22 cellular contexts compared by ENCODE assay signal in genomic region chr18:12079504-12080237, GRCh38. TPM values are rescaled to one million over a fixed set of nuclear protein-coding genes. Genes with fewer than 3 reads are reported as not detected.
DNase-seq lines count a peak whose midpoint lies in the region; ATAC-seq and TF ChIP-seq lines count a peak whose summit lies in the region.
"Had no signal": no experiment of that assay in that cellular context is flagged by ENCODE, and none has a peak within 500 bp of the region (broad histone marks: within the 10 kb centered on the region; RNA-seq: fewer than 3 reads in every experiment).

No MANE protein-coding gene starts in this region.

- H4K12ac ChIP-seq in trophoblast cell (ENCODE audit: low read depth, low read length) = no peak overlapping the region

- H2AFZ ChIP-seq in fibroblast of lung (ENCODE audit: low read length) (no peak overlapping the region), trophoblast cell (ENCODE audit: insufficient read depth, low read length, poor library complexity) (no peak overlapping the region)

- no peaks in the 10 kb centered on the region for H3K36me3 ChIP-seq in adipocyte (ENCODE audit: control insufficient read depth, insufficient read depth, low read length, severe bottlenecking)
- no peaks in the 10 kb centered on the region for H3K36me3 ChIP-seq in fibroblast of lung (ENCODE audit: control insufficient read depth, insufficient read depth, low read length)
- no peaks in the 10 kb centered on the region for H3K36me3 ChIP-seq in trophoblast cell (ENCODE audit: control insufficient read depth in 1 of 2, insufficient read depth in 2 of 2, low read length in 2 of 2)
- H3K36me3 ChIP-seq: BLaER1, Peyer's patch, uterus had no signal

- no peak overlapping the region for H3K23ac ChIP-seq in trophoblast cell (ENCODE audit: low read length)

- H3K27ac ChIP-seq in fibroblast of lung (ENCODE audit: insufficient read depth, low read length) (no peak overlapping the region), trophoblast cell (ENCODE audit: low read depth, low read length) (no peak overlapping the region)
- H3K27ac ChIP-seq: BLaER1, Peyer's patch, uterus had no signal

- H2AK5ac ChIP-seq in trophoblast cell (ENCODE audit: low read length) = no peak overlapping the region

- no peak overlapping the region for H3K4me2 ChIP-seq in fibroblast of lung (ENCODE audit: extremely low read depth, insufficient read depth, low read length)
- H3K4me2 ChIP-seq in trophoblast cell (ENCODE audit: low read length) = no peak overlapping the region
- H3K4me2 ChIP-seq: BLaER1 had no signal

- no peak overlapping the region for H3K27ac Mint-ChIP-seq in activated naive CD8-positive, alpha-beta T cell treated with anti-CD3 and anti-CD28 coated beads, Interleukin-2, amount 50 U/mL, for 24 hours
- H3K27ac Mint-ChIP-seq: activated naive CD8-positive, alpha-beta T cell treated with anti-CD3 and anti-CD28 coated beads for 36 hours; IgD-negative memory B cell; naive B cell; stimulated activated memory B cell treated with anti-CD40 and anti-IgM and Interleukin-4, amounts not matched to agents 10 μg/mL and 1 μg/mL and 100 μg/mL, for 72 hours had no signal

- H4K91ac ChIP-seq in trophoblast cell (ENCODE audit: low read depth, low read length) = no peak overlapping the region

- H3K27me3 Mint-ChIP-seq in activated naive CD8-positive, alpha-beta T cell treated with anti-CD3 and anti-CD28 coated beads, Interleukin-2, amount 50 U/mL, for 24 hours = peaks cover 22% of the 10 kb centered on the region

- H3K36me3 Mint-ChIP-seq in activated naive CD8-positive, alpha-beta T cell treated with anti-CD3 and anti-CD28 coated beads, Interleukin-2, amount 50 U/mL, for 24 hours (ENCODE audit: low read depth) = no peaks in the 10 kb centered on the region
- H3K36me3 Mint-ChIP-seq: activated naive CD8-positive, alpha-beta T cell treated with anti-CD3 and anti-CD28 coated beads for 36 hours; IgD-negative memory B cell; naive B cell; stimulated activated memory B cell treated with anti-CD40 and anti-IgM and Interleukin-4, amounts not matched to agents 10 μg/mL and 1 μg/mL and 100 μg/mL, for 72 hours had no signal

- H3K79me1 ChIP-seq in trophoblast cell (ENCODE audit: low read length) = no peaks in the 10 kb centered on the region

- WGBS in trophoblast cell (ENCODE audit: extremely low coverage, insufficient coverage, insufficient read length) = no CpG with 5 or more reads among the region's 6 CpGs

- H2BK120ac ChIP-seq in trophoblast cell (ENCODE audit: insufficient read depth, low read length, poor library complexity) = no peak overlapping the region

- H2BK5ac ChIP-seq in trophoblast cell (ENCODE audit: low read depth, low read length, poor library complexity) = no peak overlapping the region

- H4K20me1 ChIP-seq in fibroblast of lung (ENCODE audit: control insufficient read depth, extremely low read depth, insufficient read depth, low read length) = no peaks in the 10 kb centered on the region
- H4K20me1 ChIP-seq: BLaER1 had no signal

- no peak overlapping the region for H4K8ac ChIP-seq in trophoblast cell (ENCODE audit: low read depth, low read length)

- H3K27me3 ChIP-seq in adipocyte (replicated peaks; ENCODE audit: control insufficient read depth, insufficient read depth, low read length) (no peaks in the 10 kb centered on the region), fibroblast of lung (ENCODE audit: control insufficient read depth, insufficient read depth, low read length) (no peaks in the 10 kb centered on the region), trophoblast cell (ENCODE audit: insufficient read depth, low read length) (no peaks in the 10 kb centered on the region)
- H3K27me3 ChIP-seq: BLaER1, Peyer's patch, uterus had no signal

- H3K9ac ChIP-seq in adipocyte (ENCODE audit: low read length) = no peak overlapping the region
- no peak overlapping the region for H3K9ac ChIP-seq in fibroblast of lung (ENCODE audit: insufficient read depth, low read length)
- H3K9ac ChIP-seq in trophoblast cell (ENCODE audit: low read length) = peak overlapping the region; percentile 56
- H3K9ac ChIP-seq: BLaER1 had no signal

- H3K4me1 ChIP-seq in adipocyte (ENCODE audit: control insufficient read depth, insufficient read depth, low read length) (peaks cover 10% of the 10 kb centered on the region), fibroblast of lung (ENCODE audit: control insufficient read depth, extremely low read depth, insufficient read depth, low read length) (no peaks in the 10 kb centered on the region), trophoblast cell (ENCODE audit: control insufficient read depth in 1 of 2, insufficient read depth in 2 of 2, low read length in 2 of 2) (no peaks in the 10 kb centered on the region)
- H3K4me1 ChIP-seq: BLaER1, Peyer's patch, uterus had no signal

- no peaks in the 10 kb centered on the region for H3K9me3 Mint-ChIP-seq in activated naive CD8-positive, alpha-beta T cell treated with anti-CD3 and anti-CD28 coated beads, Interleukin-2, amount 50 U/mL, for 24 hours
- H3K9me3 Mint-ChIP-seq: activated naive CD8-positive, alpha-beta T cell treated with anti-CD3 and anti-CD28 coated beads for 36 hours; naive B cell; stimulated activated memory B cell treated with anti-CD40 and anti-IgM and Interleukin-4, amounts not matched to agents 10 μg/mL and 1 μg/mL and 100 μg/mL, for 72 hours had no signal

- H3K4me3 ChIP-seq in adipocyte (ENCODE audit: low read length) (no peak overlapping the region), fibroblast of lung (replicated peaks in 1 of 4; ENCODE audit: control extremely low read depth in 1 of 4, insufficient read depth in 1 of 4, low read depth in 3 of 4, low read length in 4 of 4) (no peak overlapping the region), trophoblast cell (ENCODE audit: low read depth, low read length) (no peak overlapping the region)
- H3K4me3 ChIP-seq: BLaER1, Peyer's patch, uterus had no signal

- peak; percentile 33 for DNase-seq in GM03348 (ENCODE audit: low spot score)
- DNase-seq in adipocyte (ENCODE audit: low read depth) = peak; percentile 49
- peak; percentile 53 to 86 for DNase-seq in fibroblast of lung (ENCODE audit: low read depth in 2 of 2)
- no peak for DNase-seq in trophoblast cell
- DNase-seq in SW480 (ENCODE audit: low spot score) = no peak
- DNase-seq in activated naive CD8-positive, alpha-beta T cell treated with anti-CD3 and anti-CD28 coated beads, Interleukin-2, amount 50 U/mL, for 24 hours = no peak
- DNase-seq: activated naive CD8-positive, alpha-beta T cell treated with anti-CD3 and anti-CD28 coated beads for 36 hours; DND-41; left cardiac atrium; naive B cell; NCI-H1417 treated with DMSO at 0.1 percent for 48 hours; NCI-H510A; Peyer's patch; retina had no signal

- no peak overlapping the region for H3K14ac ChIP-seq in trophoblast cell (ENCODE audit: low read length)

- ATAC-seq in HG02571 (IDR thresholded peaks at IDR 0.05; ENCODE audit: unreplicated experiment) (no peak), GM21723 (IDR thresholded peaks at IDR 0.05; ENCODE audit: unreplicated experiment) (no peak)
- no peak for ATAC-seq in activated naive CD8-positive, alpha-beta T cell treated with anti-CD3 and anti-CD28 coated beads, Interleukin-2, amount 50 U/mL, for 24 hours
- ATAC-seq: activated CD4-positive, CD25-positive, alpha-beta regulatory T cell treated with anti-CD3 and anti-CD28 coated beads, Interleukin-2, amount 50 U/mL, for 24 hours; stimulated activated memory B cell treated with anti-CD40 and anti-IgM and Interleukin-4, amounts not matched to agents 10 μg/mL and 1 μg/mL and 100 μg/mL, for 72 hours had no signal

- H3K18ac ChIP-seq in trophoblast cell (ENCODE audit: low read length) = no peak overlapping the region

- no peaks in the 10 kb centered on the region for H3K4me1 Mint-ChIP-seq in activated naive CD8-positive, alpha-beta T cell treated with anti-CD3 and anti-CD28 coated beads, Interleukin-2, amount 50 U/mL, for 24 hours
- H3K4me1 Mint-ChIP-seq: activated naive CD8-positive, alpha-beta T cell treated with anti-CD3 and anti-CD28 coated beads for 36 hours; stimulated activated memory B cell treated with anti-CD40 and anti-IgM and Interleukin-4, amounts not matched to agents 10 μg/mL and 1 μg/mL and 100 μg/mL, for 72 hours had no signal

- H3K79me2 ChIP-seq in fibroblast of lung (ENCODE audit: control insufficient read depth, insufficient read depth, low read length) = no peaks in the 10 kb centered on the region
- no peaks in the 10 kb centered on the region for H3K79me2 ChIP-seq in trophoblast cell (ENCODE audit: control insufficient read depth, insufficient read depth, low read length, poor library complexity)

- H3K4me3 Mint-ChIP-seq in activated naive CD8-positive, alpha-beta T cell treated with anti-CD3 and anti-CD28 coated beads, Interleukin-2, amount 50 U/mL, for 24 hours = no peak overlapping the region
- H3K4me3 Mint-ChIP-seq: activated naive CD8-positive, alpha-beta T cell treated with anti-CD3 and anti-CD28 coated beads for 36 hours; naive B cell; stimulated activated memory B cell treated with anti-CD40 and anti-IgM and Interleukin-4, amounts not matched to agents 10 μg/mL and 1 μg/mL and 100 μg/mL, for 72 hours had no signal

- no peaks in the 10 kb centered on the region for H3K9me3 ChIP-seq in adipocyte (ENCODE audit: control insufficient read depth, low read length)
- H3K9me3 ChIP-seq in fibroblast of lung (ENCODE audit: control insufficient read depth, insufficient read depth, low read depth, low read length) = no peaks in the 10 kb centered on the region
- H3K9me3 ChIP-seq in trophoblast cell (ENCODE audit: insufficient read depth, low read depth, low read length) = no peaks in the 10 kb centered on the region
- H3K9me3 ChIP-seq: BLaER1, Peyer's patch, uterus had no signal

- no peak overlapping the region for H3K4ac ChIP-seq in trophoblast cell (ENCODE audit: low read depth, low read length)

- TF ChIP-seq CTCF in fibroblast of lung (conservative IDR thresholded peaks at IDR 0.05 in 1 of 2, IDR thresholded peaks at IDR 0.05 in 1 of 2; ENCODE audit: low read depth in 1 of 2, low read length in 2 of 2) = no peak

- no peak overlapping the region for H2BK12ac ChIP-seq in trophoblast cell (ENCODE audit: low read length)

RNA-seq across cellular contexts. Expression of gene ANKRD62, which starts 14.0 kb away (rescaled TPM):
- not detected in 2 replicates for total RNA-seq in fibroblast of lung
- not detected in 2 replicates for polyA plus RNA-seq in fibroblast of lung
- polyA plus RNA-seq in fibroblast of lung (2012) = not detected in 2 replicates
- not detected in 2 replicates for polyA minus RNA-seq in fibroblast of lung (ENCODE audit: low replicate concordance)
- not detected in 2 replicates for polyA plus RNA-seq in trophoblast cell (2013)
- total RNA-seq: activated naive CD8-positive, alpha-beta T cell treated with anti-CD3 and anti-CD28 coated beads for 36 hours; left cardiac atrium; Peyer's patch; T-helper 1 cell treated with Interleukin-12 subunit alpha and Interleukin-12 subunit beta and Interleukin-4 antibody, amounts not matched to agents 30 ng/mL and 1 ng/mL, for 36 hours had no signal
- polyA plus RNA-seq: IgD-negative memory B cell had no signal

Comparison
In these comparisons a context has a peak if more than half of its experiments do, and no peak if none do; other contexts are left out.
1. DNase-seq: peak in GM03348 (single experiment), adipocyte (single experiment) and fibroblast of lung (2 of 2); none in trophoblast cell (0 of 2), SW480 (single experiment) and activated naive CD8-positive, alpha-beta T cell treated with anti-CD3 and anti-CD28 coated beads, Interleukin-2, amount 50 U/mL, for 24 hours (single experiment).